10 cellular contexts compared by ENCODE assay signal in genomic region chr4:89303177-89303576, GRCh38. TPM values are rescaled to one million over a fixed set of nuclear protein-coding genes. Genes with fewer than 3 reads are reported as not detected.
A peak's percentile ranks its signal among the peaks of the same experiment; 100 is the strongest.
DNase-seq lines count a peak whose midpoint lies in the region; ATAC-seq, FAIRE-seq and TF ChIP-seq lines count a peak whose summit lies in the region.
"Had no signal": no experiment of that assay in that cellular context is flagged by ENCODE, and none has a peak within 500 bp of the region (broad histone marks: within the 10 kb centered on the region; RNA-seq: fewer than 3 reads in every experiment).

No MANE protein-coding gene starts in this region.

- ATAC-seq in activated T-cell treated with anti-CD3 and anti-CD28 coated beads, Interleukin-2, amount 50 U/mL, for 4 hours = peak in 1 of 2 donors; percentile 20
- ATAC-seq in right lobe of liver = no peak
- ATAC-seq: left lung had no signal

- 72% methylated on average over 7 of the region's 7 CpGs for WGBS in right lobe of liver (ENCODE audit: insufficient coverage, low coverage, low lambda C conversion rate, missing lambda C conversion rate)

- peaks cover 0 to 10% (median 2%) of the 10 kb centered on the region in 4 donors for H3K4me1 ChIP-seq in right lobe of liver

- peak overlapping the region; percentile 79 to 97 (median 95) for H3K27ac Mint-ChIP-seq in immature natural killer cell

- no peak overlapping the region for H3K4me3 ChIP-seq in right lobe of liver
- H3K4me3 ChIP-seq: left lung had no signal

- no peak for FAIRE-seq in GM19239 (lab: Jason Lieb, UNC)
- no peak for FAIRE-seq in H54 (lab: Jason Lieb, UNC)

- no peaks in the 10 kb centered on the region for H3K36me3 ChIP-seq in right lobe of liver
- H3K36me3 ChIP-seq: left lung had no signal

- H3K4me1 Mint-ChIP-seq in activated T-cell treated with anti-CD3 and anti-CD28 coated beads, Interleukin-2, amount 50 U/mL, for 4 hours (ENCODE audit: low read depth) = peaks cover 77% of the 10 kb centered on the region
- H3K4me1 Mint-ChIP-seq in immature natural killer cell = peaks cover 49 to 81% of the 10 kb centered on the region in 2 donors

- H3K27ac ChIP-seq in right lobe of liver = no peak overlapping the region

- peak overlapping the region; percentile 79 for H3K4me3 Mint-ChIP-seq in activated T-cell treated with anti-CD3 and anti-CD28 coated beads, Interleukin-2, amount 50 U/mL, for 4 hours
- H3K4me3 Mint-ChIP-seq in immature natural killer cell = peak overlapping the region; percentile 62 to 80 (median 77)

- H3K27me3 Mint-ChIP-seq in activated T-cell treated with anti-CD3 and anti-CD28 coated beads, Interleukin-2, amount 50 U/mL, for 4 hours (ENCODE audit: low read depth) = no peaks in the 10 kb centered on the region
- peaks cover 0 to 2% (median 2%) of the 10 kb centered on the region in 3 donors for H3K27me3 Mint-ChIP-seq in immature natural killer cell (ENCODE audit: low read depth in 3 of 3)

- H3K27me3 ChIP-seq in right lobe of liver = no peaks in the 10 kb centered on the region

- peak; percentile 37 for DNase-seq in DMS153 treated with DMSO at 0.1 percent for 48 hours (lab: John Stamatoyannopoulos, UW; ENCODE audit: unreplicated experiment)
- DNase-seq in NCI-H524 (lab: John Stamatoyannopoulos, UW) = peak; percentile 23 to 69
- peak; percentile 42 for DNase-seq in activated T-cell treated with anti-CD3 and anti-CD28 coated beads, Interleukin-2, amount 50 U/mL, for 4 hours
- peak; percentile 62 to 80 (median 71) for DNase-seq in immature natural killer cell
- DNase-seq in right lobe of liver = no peak
- DNase-seq in GM19239 (ENCODE audit: insufficient read length, low spot score) = no peak
- no peak for DNase-seq in H54 (ENCODE audit: insufficient read length, low spot score)
- no peak for DNase-seq in epidermal melanocyte (ENCODE audit: insufficient read length, low spot score)
- DNase-seq: left lung, NCI-H1105 had no signal

- H3K36me3 Mint-ChIP-seq in activated T-cell treated with anti-CD3 and anti-CD28 coated beads, Interleukin-2, amount 50 U/mL, for 4 hours (ENCODE audit: insufficient read depth) = peaks cover 3% of the 10 kb centered on the region
- no peaks in the 10 kb centered on the region for H3K36me3 Mint-ChIP-seq in immature natural killer cell

- H3K9me3 Mint-ChIP-seq in activated T-cell treated with anti-CD3 and anti-CD28 coated beads, Interleukin-2, amount 50 U/mL, for 4 hours = no peaks in the 10 kb centered on the region
- no peaks in the 10 kb centered on the region for H3K9me3 Mint-ChIP-seq in immature natural killer cell

- TF ChIP-seq CTCF in right lobe of liver (IDR thresholded peaks at IDR 0.05) = no peak

- TF ChIP-seq POLR2A in right lobe of liver (IDR thresholded peaks at IDR 0.05) = no peak
- TF ChIP-seq POLR2A in H54 (IDR thresholded peaks at IDR 0.05; ENCODE audit: low read depth, low read length) = no peak

- intact Hi-C loops in right lobe of liver (cut with DNase I) = no loop called here

- no peaks in the 10 kb centered on the region for H3K9me3 ChIP-seq in right lobe of liver
- H3K9me3 ChIP-seq: left lung had no signal

RNA-seq across cellular contexts. Expression of gene GPRIN3, which starts 4.4 kb away (rescaled TPM):
- 10 to 100 TPM in 2 of 3 donors, 1 to 10 TPM in 1; 7.4 to 13.2 (median 10.6) TPM for total RNA-seq in activated T-cell treated with anti-CD3 and anti-CD28 coated beads, Interleukin-2, amount 50 U/mL, for 4 hours
- 10 to 100 TPM in 1 of 3 donors, 1 to 10 TPM in 2; 5.5 to 15.9 (median 7.3) TPM for polyA plus RNA-seq in immature natural killer cell
- 1 to 10 TPM in 3 of 6 experiments, under 1 TPM in 3; 0.29 to 7.9 (median 3.9) TPM for total RNA-seq in right lobe of liver

Comparison
In these comparisons a context has a peak if more than half of its experiments do, and no peak if none do; other contexts are left out.
1. DNase-seq: peak in DMS153 treated with DMSO at 0.1 percent for 48 hours (single experiment), NCI-H524 (2 of 2), activated T-cell treated with anti-CD3 and anti-CD28 coated beads, Interleukin-2, amount 50 U/mL, for 4 hours (single experiment) and immature natural killer cell (3 of 3); none in right lobe of liver (0 of 3), GM19239 (single experiment), H54 (single experiment) and epidermal melanocyte (single experiment).